8 cellular contexts compared by ENCODE assay signal in genomic region chr9:128341435-128341849, GRCh38. TPM values are rescaled to one million over a fixed set of nuclear protein-coding genes. Genes with fewer than 3 reads are reported as not detected.
DNase-seq lines count a peak whose midpoint lies in the region; ATAC-seq and TF ChIP-seq lines count a peak whose summit lies in the region.

No MANE protein-coding gene starts in this region.

- no peaks in the 10 kb centered on the region for H3K27me3 ChIP-seq in upper lobe of right lung

- TF ChIP-seq CTCF in GM10266 (IDR thresholded peaks at IDR 0.05; ENCODE audit: control insufficient read depth, insufficient read depth, low read depth, missing control alignments) (peak; percentile 76), LNCAP (IDR thresholded peaks at IDR 0.05) (peak; percentile 72), progenitor cell of endocrine pancreas (IDR thresholded peaks at IDR 0.05; ENCODE audit: unreplicated experiment) (peak; percentile 62), upper lobe of right lung (IDR thresholded peaks at IDR 0.05) (peak; percentile 66)

- peak; percentile 79 for ATAC-seq in Right ventricle myocardium superior (ENCODE audit: poor library complexity)
- ATAC-seq in upper lobe of right lung: peak; percentile 75
- ATAC-seq in GM18868 (IDR thresholded peaks at IDR 0.05; ENCODE audit: unreplicated experiment): no peak

- no peaks in the 10 kb centered on the region for H3K9me3 ChIP-seq in SK-N-MC (ENCODE audit: low read depth, low read length)
- H3K9me3 ChIP-seq in upper lobe of right lung: no peaks in the 10 kb centered on the region

- H3K27me3 Mint-ChIP-seq in activated naive CD4-positive, alpha-beta T cell treated with anti-CD3 and anti-CD28 coated beads, Interleukin-2, amount 50 U/mL, for 24 hours: no peaks in the 10 kb centered on the region
- H3K27me3 Mint-ChIP-seq in progenitor cell of endocrine pancreas: no peaks in the 10 kb centered on the region

- H3K4me3 ChIP-seq in SK-N-MC: peak overlapping the region; percentile 94
- H3K4me3 ChIP-seq in upper lobe of right lung: peak overlapping the region; percentile 91

- H3K4me3 Mint-ChIP-seq in activated naive CD4-positive, alpha-beta T cell treated with anti-CD3 and anti-CD28 coated beads, Interleukin-2, amount 50 U/mL, for 24 hours: peak overlapping the region; percentile 92
- peak overlapping the region; percentile 89 for H3K4me3 Mint-ChIP-seq in progenitor cell of endocrine pancreas (ENCODE audit: low read depth)

- DNase-seq in GM10266 (ENCODE audit: extremely low spot score) (peak; percentile 89), SK-N-MC (ENCODE audit: low read depth, low spot score) (no peak), Right ventricle myocardium superior (peak; percentile 60), progenitor cell of endocrine pancreas (ENCODE audit: low spot score, unreplicated experiment) (peak; percentile 52), upper lobe of right lung (no peak)

- peak overlapping the region; percentile 91 for H3K27ac Mint-ChIP-seq in activated naive CD4-positive, alpha-beta T cell treated with anti-CD3 and anti-CD28 coated beads, Interleukin-2, amount 50 U/mL, for 24 hours
- H3K27ac Mint-ChIP-seq in progenitor cell of endocrine pancreas: peak overlapping the region; percentile 92

- H3K27ac ChIP-seq in SK-N-MC: no peak overlapping the region
- H3K27ac ChIP-seq in upper lobe of right lung: no peak overlapping the region

- H3K9ac ChIP-seq in SK-N-MC (ENCODE audit: insufficient read length): peak overlapping the region; percentile 77

- peaks cover 10% of the 10 kb centered on the region; the same call in 1 of the 2 replicates for H3K36me3 ChIP-seq in SK-N-MC (ENCODE audit: insufficient read depth, low read length)
- H3K36me3 ChIP-seq in upper lobe of right lung: peaks cover 37% of the 10 kb centered on the region

- H3K4me1 Mint-ChIP-seq in activated naive CD4-positive, alpha-beta T cell treated with anti-CD3 and anti-CD28 coated beads, Interleukin-2, amount 50 U/mL, for 24 hours: peaks cover 9% of the 10 kb centered on the region
- peaks cover 4% of the 10 kb centered on the region for H3K4me1 Mint-ChIP-seq in progenitor cell of endocrine pancreas (ENCODE audit: low read depth)

- no peaks in the 10 kb centered on the region for H3K9me3 Mint-ChIP-seq in activated naive CD4-positive, alpha-beta T cell treated with anti-CD3 and anti-CD28 coated beads, Interleukin-2, amount 50 U/mL, for 24 hours
- no peaks in the 10 kb centered on the region for H3K9me3 Mint-ChIP-seq in progenitor cell of endocrine pancreas (ENCODE audit: low read depth)

- intact Hi-C loops in Right ventricle myocardium superior (cut with DNase I) (loop anchor here (2.0 kb wide), 1 partner anchor 47 kb away; no protein-coding TSS in a partner anchor), upper lobe of right lung (cut with DNase I) (loop anchor here (10.0 kb wide), 1 partner anchor 47 kb away; no protein-coding TSS in a partner anchor)

- peaks cover 4% of the 10 kb centered on the region for H3K4me1 ChIP-seq in upper lobe of right lung

- H3K36me3 Mint-ChIP-seq in activated naive CD4-positive, alpha-beta T cell treated with anti-CD3 and anti-CD28 coated beads, Interleukin-2, amount 50 U/mL, for 24 hours: no peaks in the 10 kb centered on the region
- peaks cover 1% of the 10 kb centered on the region for H3K36me3 Mint-ChIP-seq in progenitor cell of endocrine pancreas (ENCODE audit: insufficient read depth)

RNA-seq across cellular contexts. Expression of gene SLC27A4, which starts 1.1 kb away (rescaled TPM):
- total RNA-seq in Right ventricle myocardium superior (19.0 TPM), progenitor cell of endocrine pancreas (26.4 and 28.3 TPM in 2 replicates), upper lobe of right lung (21.4 TPM)

RNA-seq across cellular contexts. Expression of gene COQ4, which starts 18.8 kb away (rescaled TPM):
- total RNA-seq in Right ventricle myocardium superior: 29.5 TPM
- total RNA-seq in progenitor cell of endocrine pancreas: 64.5 and 68.5 TPM in 2 replicates
- 31.0 TPM for total RNA-seq in upper lobe of right lung

RNA-seq across cellular contexts. Expression of gene TRUB2, which starts 19.2 kb away (rescaled TPM):
- total RNA-seq in Right ventricle myocardium superior: 35.5 TPM
- 29.2 and 31.6 TPM in 2 replicates for total RNA-seq in progenitor cell of endocrine pancreas
- 19.1 TPM for total RNA-seq in upper lobe of right lung

RNA-seq across cellular contexts. Expression of gene URM1, which starts 29.7 kb away (rescaled TPM):
- total RNA-seq in Right ventricle myocardium superior (56.9 TPM), progenitor cell of endocrine pancreas (54.4 and 60.9 TPM in 2 replicates), upper lobe of right lung (56.5 TPM)

Comparison
In these comparisons a context has a peak if more than half of its experiments do, and no peak if none do; other contexts are left out.
1. DNase-seq: peak in GM10266 (single experiment), Right ventricle myocardium superior (single experiment) and progenitor cell of endocrine pancreas (single experiment); none in SK-N-MC (single experiment) and upper lobe of right lung (single experiment).
2. Peak in every context shown above with its lines, with median percentiles within 50 percentile points of each other: CTCF ChIP-seq.